1 cellular context compared by ENCODE assay signal in genomic region chr5:115170128-115170923, GRCh38.
TF ChIP-seq lines count a peak whose summit lies in the region.

No MANE protein-coding gene starts in this region.

TF ChIP-seq in HEK293, 187 proteins besides CTCF, POLR2A, EP300 and RAD21 (continued from another document):
- TF ChIP-seq HIC1 (tag by site-specific recombination; IDR thresholded peaks at IDR 0.05) (peak; percentile 23; the same call in 1 of the 2 replicates), ZNF140 (tag by site-specific recombination; IDR thresholded peaks at IDR 0.05) (peak; percentile 55; the same call in 1 of the 2 replicates), ZBTB44 (tag by site-specific recombination; IDR thresholded peaks at IDR 0.05) (peak; percentile 55), ZNF114 (tag by site-specific recombination; IDR thresholded peaks at IDR 0.05) (no peak), ZNF629 (tag by site-specific recombination; IDR thresholded peaks at IDR 0.05) (no peak), TSHZ1 (tag by site-specific recombination; IDR thresholded peaks at IDR 0.05; ENCODE audit: borderline replicate concordance) (no peak), GLIS2 (tag by site-specific recombination; IDR thresholded peaks at IDR 0.05) (peak; percentile 50; the same call in 1 of the 2 replicates), BCL11A (tag by site-specific recombination; IDR thresholded peaks at IDR 0.05; ENCODE audit: low read depth) (no peak), ZBTB20 (tag by site-specific recombination; IDR thresholded peaks at IDR 0.05) (peak; percentile 90; the same call in 1 of the 2 replicates), ZNF501 (tag by site-specific recombination; IDR thresholded peaks at IDR 0.05) (peak; percentile 36), ZNF488 (tag by site-specific recombination; IDR thresholded peaks at IDR 0.05) (no peak), KLF17 (tag by site-specific recombination; IDR thresholded peaks at IDR 0.05) (0 out of 2 replicates have a peak, but pooled peaks have one; percentile 70), ZIC2 (tag by site-specific recombination; IDR thresholded peaks at IDR 0.05) (peak; percentile 59), ZNF335 (tag by site-specific recombination; conservative IDR thresholded peaks at IDR 0.05) (peak; percentile 91), ZNF391 (tag by site-specific recombination; IDR thresholded peaks at IDR 0.05; ENCODE audit: borderline replicate concordance, low read depth) (no peak), EGR2 (tag by site-specific recombination; IDR thresholded peaks at IDR 0.05; ENCODE audit: low read depth) (peak; percentile 79), ZFHX2 (tag by site-specific recombination; conservative IDR thresholded peaks at IDR 0.05) (peak; percentile 93), SP2 (tag by site-specific recombination; IDR thresholded peaks at IDR 0.05) (peak; percentile 48), ZNF394 (tag by site-specific recombination; IDR thresholded peaks at IDR 0.05; ENCODE audit: borderline replicate concordance) (no peak), ZNF121 (tag by site-specific recombination; IDR thresholded peaks at IDR 0.05) (0 out of 2 replicates have a peak, but pooled peaks have one; percentile 33), ZNF341 (tag by site-specific recombination; IDR thresholded peaks at IDR 0.05; ENCODE audit: low read depth) (peak; percentile 91), ZNF146 (tag by site-specific recombination; IDR thresholded peaks at IDR 0.05) (no peak), ZFP37 (tag by site-specific recombination; IDR thresholded peaks at IDR 0.05) (0 out of 2 replicates have a peak, but pooled peaks have one; percentile 33), ZNF423 (tag by site-specific recombination; IDR thresholded peaks at IDR 0.05) (peak; percentile 56; the same call in 1 of the 2 replicates), ZNF510 (tag by site-specific recombination; IDR thresholded peaks at IDR 0.05; ENCODE audit: insufficient replicate concordance) (no peak), ZNF19 (tag by site-specific recombination; IDR thresholded peaks at IDR 0.05; ENCODE audit: low read depth) (no peak), ZNF366 (tag by site-specific recombination; conservative IDR thresholded peaks at IDR 0.05) (no peak), ZNF785 (tag by site-specific recombination; IDR thresholded peaks at IDR 0.05) (0 out of 2 replicates have a peak, but pooled peaks have one; percentile 41), KLF10 (tag by site-specific recombination; IDR thresholded peaks at IDR 0.05) (peak; percentile 36; the same call in 1 of the 2 replicates), ZBTB26 (tag by site-specific recombination; optimal IDR thresholded peaks at IDR 0.05) (peak; percentile 84), ZNF830 (tag by site-specific recombination; IDR thresholded peaks at IDR 0.05; ENCODE audit: low read depth) (no peak), SCRT1 (tag by site-specific recombination; IDR thresholded peaks at IDR 0.05; ENCODE audit: borderline replicate concordance) (no peak), ZBTB8A (tag by site-specific recombination; IDR thresholded peaks at IDR 0.05) (peak; percentile 93), ZBTB11 (tag by site-specific recombination; conservative IDR thresholded peaks at IDR 0.05; ENCODE audit: low read depth) (peak; percentile 14; the same call in 1 of the 2 replicates), KLF8 (tag by site-specific recombination; IDR thresholded peaks at IDR 0.05) (peak; percentile 59; the same call in 1 of the 2 replicates), ZNF223 (tag by site-specific recombination; IDR thresholded peaks at IDR 0.05) (no peak), GLIS1 (tag by site-specific recombination; IDR thresholded peaks at IDR 0.05) (peak; percentile 58), KLF9 (tag by site-specific recombination; IDR thresholded peaks at IDR 0.05; ENCODE audit: low read depth) (0 out of 2 replicates have a peak, but pooled peaks have one; percentile 22), SP3 (tag by site-specific recombination; IDR thresholded peaks at IDR 0.05) (peak; percentile 71), ZNF324 (tag by site-specific recombination; IDR thresholded peaks at IDR 0.05) (no peak), ZSCAN4 (tag by site-specific recombination; IDR thresholded peaks at IDR 0.05) (no peak), ZNF677 (tag by site-specific recombination; IDR thresholded peaks at IDR 0.05) (no peak)
